In genomic region chr19:42270346-42271044, GRCh38 we compare ENCODE assay signal across 7 cellular contexts. TPM values are rescaled to one million over a fixed set of nuclear protein-coding genes. Genes with fewer than 3 reads are reported as not detected.
A peak's percentile ranks its signal among the peaks of the same experiment; 100 is the strongest.
DNase-seq lines count a peak whose midpoint lies in the region; ATAC-seq and TF ChIP-seq lines count a peak whose summit lies in the region.

No MANE protein-coding gene starts in this region.

- peak overlapping the region; percentile 99 for H3K27ac Mint-ChIP-seq in activated naive CD4-positive, alpha-beta T cell treated with anti-CD3 and anti-CD28 coated beads for 36 hours

- peaks cover 38% of the 10 kb centered on the region for H3K4me1 Mint-ChIP-seq in activated naive CD4-positive, alpha-beta T cell treated with anti-CD3 and anti-CD28 coated beads for 36 hours (ENCODE audit: low read depth)

- H3K27me3 Mint-ChIP-seq in activated naive CD4-positive, alpha-beta T cell treated with anti-CD3 and anti-CD28 coated beads for 36 hours (ENCODE audit: low read depth) = no peaks in the 10 kb centered on the region

- 11 to 23% methylated on average over 18 of the region's 18 CpGs for WGBS in heart right ventricle, 2 donors

- CTCF ChIA-PET in activated naive CD4-positive, alpha-beta T cell treated with anti-CD3 and anti-CD28 coated beads for 36 hours (lab: Charles Lee) = interaction anchor here (1.1 to 2.6 kb wide), 4 partner anchors 9 to 162 kb away, joined by 3 to 27 read pairs (median 6); partner anchors contain the start of gene GSK3A

- H3K9me3 ChIP-seq in Peyer's patch (no peaks in the 10 kb centered on the region), heart right ventricle (no peaks in the 10 kb centered on the region)

- H3K4me1 ChIP-seq in Peyer's patch = peaks cover 3 to 31% (median 19%) of the 10 kb centered on the region in 4 donors
- H3K4me1 ChIP-seq in heart right ventricle = peaks cover 24 to 49% (median 40%) of the 10 kb centered on the region in 9 donors

- TF ChIP-seq CTCF in Peyer's patch (IDR thresholded peaks at IDR 0.05) (no peak), heart right ventricle (IDR thresholded peaks at IDR 0.05) (no peak)

- H3K4me3 Mint-ChIP-seq in activated naive CD4-positive, alpha-beta T cell treated with anti-CD3 and anti-CD28 coated beads for 36 hours = no peak overlapping the region

- H3K27ac ChIP-seq in Peyer's patch = peak overlapping the region; percentile 91 to 99 (median 94)
- H3K27ac ChIP-seq in heart right ventricle = peak overlapping the region; percentile 70 to 99 (median 87)

- ATAC-seq in heart right ventricle = peak in 1 of 8 donors; percentile 8

- peak overlapping the region; percentile 67 to 87 (median 72) for H3K4me3 ChIP-seq in Peyer's patch
- peak overlapping the region; percentile 38 to 66 (median 60) for H3K4me3 ChIP-seq in heart right ventricle
- peak overlapping the region; percentile 66 for H3K4me3 ChIP-seq in skeletal muscle cell (ENCODE audit: low read depth, low read length)

- intact Hi-C loops in activated naive CD4-positive, alpha-beta T cell treated with anti-CD3 and anti-CD28 coated beads for 36 hours (cut with micrococcal nuclease) = no loop called here
- intact Hi-C loops in heart right ventricle (cut with DNase I) = no loop called here

- peak; percentile 62 to 75 (median 65) for DNase-seq in Peyer's patch
- peak; percentile 80 for DNase-seq in activated naive CD4-positive, alpha-beta T cell treated with anti-CD3 and anti-CD28 coated beads for 36 hours
- peak in 1 of 2 donors; percentile 50 for DNase-seq in heart right ventricle
- no peak for DNase-seq in skeletal muscle cell (ENCODE audit: low read depth)
- no peak for DNase-seq in DMS153 treated with DMSO at 0.1 percent for 48 hours (lab: John Stamatoyannopoulos, UW; ENCODE audit: unreplicated experiment)
- DNase-seq in NCI-H524 (lab: John Stamatoyannopoulos, UW) = no peak

- TF ChIP-seq POLR2A in GM19099 (IDR thresholded peaks at IDR 0.05; ENCODE audit: extremely low read depth, insufficient read length, low read depth) (peak; percentile 33), Peyer's patch (IDR thresholded peaks at IDR 0.05) (peak in 1 of 2 donors; percentile 36)

- H3K36me3 ChIP-seq in Peyer's patch (peaks cover 0 to 37% (median 0%) of the 10 kb centered on the region in 3 donors), heart right ventricle (peaks cover 0 to 42% (median 27%) of the 10 kb centered on the region in 9 donors)

- H3K9me3 Mint-ChIP-seq in activated naive CD4-positive, alpha-beta T cell treated with anti-CD3 and anti-CD28 coated beads for 36 hours = no peaks in the 10 kb centered on the region

- H3K36me3 Mint-ChIP-seq in activated naive CD4-positive, alpha-beta T cell treated with anti-CD3 and anti-CD28 coated beads for 36 hours (ENCODE audit: low read depth) = peaks cover 12% of the 10 kb centered on the region

- H3K27me3 ChIP-seq in Peyer's patch = no peaks in the 10 kb centered on the region
- no peaks in the 10 kb centered on the region for H3K27me3 ChIP-seq in heart right ventricle

RNA-seq across cellular contexts. Expression of gene CIC, which starts 1.4 kb away (rescaled TPM):
- total RNA-seq in Peyer's patch (10 to 100 TPM; 40.5 to 72.8 (median 67.2) TPM), heart right ventricle (10 to 100 TPM; 27.9 to 42.0 (median 32.0) TPM)
- 10 to 100 TPM; 60.2 to 61.5 TPM for total RNA-seq in activated naive CD4-positive, alpha-beta T cell treated with anti-CD3 and anti-CD28 coated beads for 36 hours
- polyA plus RNA-seq in heart right ventricle = 10 to 100 TPM; 17.6 to 39.8 TPM

RNA-seq across cellular contexts. Expression of gene ERF, which starts 15.6 kb away (rescaled TPM):
- 10 to 100 TPM; 13.2 to 85.4 (median 49.3) TPM for total RNA-seq in Peyer's patch
- total RNA-seq in activated naive CD4-positive, alpha-beta T cell treated with anti-CD3 and anti-CD28 coated beads for 36 hours = 10 to 100 TPM; 52.4 to 55.6 TPM
- 10 to 100 TPM; 29.8 to 40.2 (median 32.9) TPM for total RNA-seq in heart right ventricle
- polyA plus RNA-seq in heart right ventricle = 10 to 100 TPM; 31.8 to 49.0 TPM

RNA-seq across cellular contexts. Expression of gene GSK3A, which starts 28.1 kb away (rescaled TPM):
- total RNA-seq in Peyer's patch = 10 to 100 TPM; 31.4 to 44.1 (median 41.0) TPM
- 10 to 100 TPM; 31.1 to 33.8 TPM for total RNA-seq in activated naive CD4-positive, alpha-beta T cell treated with anti-CD3 and anti-CD28 coated beads for 36 hours
- 10 to 100 TPM; 31.9 to 46.1 (median 36.4) TPM for total RNA-seq in heart right ventricle
- polyA plus RNA-seq in heart right ventricle = 10 to 100 TPM; 31.2 to 51.0 TPM

RNA-seq across cellular contexts. Expression of gene PRR19, which starts 31.4 kb away (rescaled TPM):
- total RNA-seq in Peyer's patch (1 to 10 TPM in 2 of 4 donors, not detected in 2; 1.1 TPM), heart right ventricle (under 1 TPM in 4 of 10 donors, not detected in 6; 0.16 to 0.21 (median 0.19) TPM)
- under 1 TPM; 0.27 to 0.43 TPM for total RNA-seq in activated naive CD4-positive, alpha-beta T cell treated with anti-CD3 and anti-CD28 coated beads for 36 hours
- polyA plus RNA-seq in heart right ventricle = under 1 TPM in 1 of 2 donors, not detected in 1; 0.16 TPM

RNA-seq across cellular contexts. Expression of gene PAFAH1B3, which starts 31.9 kb away (rescaled TPM):
- total RNA-seq in Peyer's patch (10 to 100 TPM in 2 of 4 donors, 1 to 10 TPM in 2; 8.6 to 42.1 (median 10.2) TPM), heart right ventricle (1 to 10 TPM; 1.2 to 5.9 (median 2.6) TPM)
- 10 to 100 TPM; 36.6 TPM for total RNA-seq in activated naive CD4-positive, alpha-beta T cell treated with anti-CD3 and anti-CD28 coated beads for 36 hours
- 10 to 100 TPM in 1 of 2 donors, 1 to 10 TPM in 1; 5.0 to 10.4 TPM for polyA plus RNA-seq in heart right ventricle

Comparison
In these comparisons a context has a peak if more than half of its experiments do, and no peak if none do; other contexts are left out.
1. DNase-seq: peak in Peyer's patch (3 of 3) and activated naive CD4-positive, alpha-beta T cell treated with anti-CD3 and anti-CD28 coated beads for 36 hours (single experiment); none in skeletal muscle cell (single experiment), DMS153 treated with DMSO at 0.1 percent for 48 hours (single experiment) and NCI-H524 (0 of 2).
2. Peak in every context shown above with its lines, with median percentiles within 50 percentile points of each other: H3K4me3 ChIP-seq.